ENCODE assay signal across 19 cellular contexts in the genomic region with DNA sequence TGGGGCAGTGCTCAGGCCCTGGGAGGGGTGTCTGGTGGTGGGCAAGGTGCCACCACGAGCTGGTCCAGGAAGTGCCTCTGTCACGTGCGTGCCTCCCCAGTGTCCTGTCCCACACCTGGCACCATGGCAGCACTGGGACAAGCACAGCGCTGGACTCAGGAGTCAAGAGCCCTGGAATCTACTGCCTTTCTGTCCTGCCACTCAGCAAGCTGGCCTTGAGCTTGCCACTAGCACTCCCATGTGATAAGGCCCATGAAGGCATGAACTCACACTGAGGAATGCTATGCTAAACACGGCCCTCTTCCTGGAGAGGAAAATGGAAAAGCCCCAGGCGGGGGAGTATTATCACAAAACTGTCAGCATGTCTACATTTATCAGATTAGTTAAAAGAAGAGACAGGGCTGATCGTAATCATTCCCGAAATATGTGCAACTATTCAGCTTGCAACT. TPM values are rescaled to one million over a fixed set of nuclear protein-coding genes. Genes with fewer than 3 reads are reported as not detected.
DNase-seq lines count a peak whose midpoint lies in the region; ATAC-seq, FAIRE-seq and TF ChIP-seq lines count a peak whose summit lies in the region.
"Had no signal": no experiment of that assay in that cellular context is flagged by ENCODE, and none has a peak within 500 bp of the region (broad histone marks: within the 10 kb centered on the region; RNA-seq: fewer than 3 reads in every experiment).

No MANE protein-coding gene starts in this region.

- H3K4me3 Mint-ChIP-seq in stimulated activated effector memory CD8-positive, alpha-beta T cell treated with anti-CD3 and anti-CD28 coated beads, Interleukin-12 subunit alpha, Interleukin-12 subunit beta, amount 100 ng/mL, for 72 hours, result no peak overlapping the region
- H3K4me3 Mint-ChIP-seq: CD4-positive, CD25-positive, alpha-beta regulatory T cell; immature natural killer cell had no signal

- no peaks in the 10 kb centered on the region for H3K9me1 ChIP-seq in K562 (ENCODE audit: control insufficient read depth, insufficient read depth, low read length)

- no peak overlapping the region for H2AFZ ChIP-seq in K562 (ENCODE audit: low read depth, low read length)
- H2AFZ ChIP-seq: PC-9 had no signal

- no peak overlapping the region for H3K27ac Mint-ChIP-seq in stimulated activated effector memory CD8-positive, alpha-beta T cell treated with anti-CD3 and anti-CD28 coated beads, Interleukin-12 subunit alpha, Interleukin-12 subunit beta, amount 100 ng/mL, for 72 hours
- H3K27ac Mint-ChIP-seq: CD4-positive, CD25-positive, alpha-beta regulatory T cell; immature natural killer cell had no signal

- 0% methylated on average over 8 of the region's 8 CpGs for WGBS in K562 (ENCODE audit: insufficient coverage, low coverage, missing lambda C conversion rate)

- no peak for FAIRE-seq in K562 (lab: Jason Lieb, UNC)
- FAIRE-seq: A204.1, GM12878 had no signal

- H4K20me1 ChIP-seq in K562 (replicated peaks; ENCODE audit: control insufficient read depth, insufficient read depth, low read length), result no peaks in the 10 kb centered on the region

- in situ Hi-C loops in K562 (cut with MboI), result no loop called here

- H3K4me1 ChIP-seq in K562 (replicated peaks in 1 of 2; ENCODE audit: control insufficient read depth in 2 of 2, insufficient read depth in 2 of 2, low read length in 2 of 2), result peaks cover 0 to 8% of the 10 kb centered on the region in 2 experiments; a peak in 3 of 5 replicates
- H3K4me1 ChIP-seq: breast epithelium had no signal

- POLR2A ChIA-PET in K562 (lab: Yijun Ruan, JAX), result interaction anchor here (0.6 to 0.8 kb wide), 2 partner anchors 91 to 194 kb away, joined by 3 read pairs; no protein-coding TSS in a partner anchor

- no peak overlapping the region for H3K4me3 ChIP-seq in K562
- H3K4me3 ChIP-seq: breast epithelium, gastroesophageal sphincter, GM12878, PC-9 had no signal

- no peak for ATAC-seq in K562
- peak; percentile 96 for ATAC-seq in left ventricle myocardium superior
- ATAC-seq in omental fat pad (ENCODE audit: low FRiP score), result peak; percentile 70
- no peak for ATAC-seq in GM21423 (IDR thresholded peaks at IDR 0.05; ENCODE audit: unreplicated experiment)
- ATAC-seq in stimulated activated effector memory CD8-positive, alpha-beta T cell treated with anti-CD3 and anti-CD28 coated beads, Interleukin-12 subunit alpha, Interleukin-12 subunit beta, amount 100 ng/mL, for 72 hours, result no peak
- ATAC-seq: gastroesophageal sphincter, GM12878 had no signal

- H3K79me2 ChIP-seq in K562 (ENCODE audit: control insufficient read depth, insufficient read depth, low read length), result no peaks in the 10 kb centered on the region

- TF ChIP-seq CTCF in K562 (IDR thresholded peaks at IDR 0.05 in 2 of 3, conservative IDR thresholded peaks at IDR 0.05 in 1 of 3; ENCODE audit: insufficient read depth in 2 of 3, low read depth in 1 of 3, low read length in 3 of 3) (no peak), omental fat pad (IDR thresholded peaks at IDR 0.05) (no peak)

- intact Hi-C loops in K562 (cut with micrococcal nuclease), result no loop called here
- intact Hi-C loops in left ventricle myocardium superior (cut with micrococcal nuclease), result no loop called here

- H3K4me2 ChIP-seq in K562 (ENCODE audit: insufficient read depth, low read length), result no peak overlapping the region
- H3K4me2 ChIP-seq: PC-9 had no signal

- H3K27ac ChIP-seq in K562 (ENCODE audit: extremely low read depth, low read depth, low read length), result no peak overlapping the region
- H3K27ac ChIP-seq: breast epithelium, PC-9, WERI-Rb-1 had no signal

- H3K36me3 Mint-ChIP-seq in stimulated activated effector memory CD8-positive, alpha-beta T cell treated with anti-CD3 and anti-CD28 coated beads, Interleukin-12 subunit alpha, Interleukin-12 subunit beta, amount 100 ng/mL, for 72 hours, result no peaks in the 10 kb centered on the region
- H3K36me3 Mint-ChIP-seq: CD4-positive, CD25-positive, alpha-beta regulatory T cell; immature natural killer cell had no signal

- BruUV-seq in K562 (replicated peaks; lab: Mats Ljungman, UMichigan), result no TSS peak

- no peak for TF ChIP-seq RAD21 in K562 (CRISPR knock-in tag; conservative IDR thresholded peaks at IDR 0.05 in 1 of 2, IDR thresholded peaks at IDR 0.05 in 1 of 2)

- TF ChIP-seq EP300 in K562 (IDR thresholded peaks at IDR 0.05; ENCODE audit: low read length), result no peak

- DNase-seq in EH (ENCODE audit: low read depth) (peak; percentile 18), K562 (ENCODE audit: extremely low read depth in 1 of 4, low spot score in 3 of 4) (no peak), left ventricle myocardium superior (peak; percentile 84), omental fat pad (ENCODE audit: low spot score) (no peak), SK-N-DZ (ENCODE audit: low spot score) (no peak)
- no peak for DNase-seq in activated CD4-positive, alpha-beta T cell treated with anti-CD3 and anti-CD28 coated beads for 4 hours
- DNase-seq in stimulated activated effector memory CD8-positive, alpha-beta T cell treated with anti-CD3 and anti-CD28 coated beads, Interleukin-12 subunit alpha, Interleukin-12 subunit beta, amount 100 ng/mL, for 72 hours (ENCODE audit: low spot score in 2 of 2), result no peak
- DNase-seq: activated gamma-delta T cell treated with Interleukin-2 at 50 U/mL for 16 hours; CD4-positive, CD25-positive, alpha-beta regulatory T cell; immature natural killer cell; NCI-H1105; PC-9; T-helper 1 cell; WERI-Rb-1 had no signal

- H3K4me1 Mint-ChIP-seq in stimulated activated effector memory CD8-positive, alpha-beta T cell treated with anti-CD3 and anti-CD28 coated beads, Interleukin-12 subunit alpha, Interleukin-12 subunit beta, amount 100 ng/mL, for 72 hours, result no peaks in the 10 kb centered on the region
- H3K4me1 Mint-ChIP-seq: CD4-positive, CD25-positive, alpha-beta regulatory T cell; immature natural killer cell had no signal

- H3K27me3 ChIP-seq in K562 (ENCODE audit: control insufficient read depth in 2 of 2, insufficient read depth in 2 of 2, low read length in 2 of 2), result peaks cover 33 to 79% of the 10 kb centered on the region in 2 experiments

- H3K9me3 Mint-ChIP-seq in stimulated activated effector memory CD8-positive, alpha-beta T cell treated with anti-CD3 and anti-CD28 coated beads, Interleukin-12 subunit alpha, Interleukin-12 subunit beta, amount 100 ng/mL, for 72 hours, result no peaks in the 10 kb centered on the region
- H3K9me3 Mint-ChIP-seq: immature natural killer cell had no signal

- 0 out of 4 replicates have a peak overlapping the region, but pooled peaks of 1 of the 2 experiments have one; percentile 29 for H3K9ac ChIP-seq in K562 (ENCODE audit: insufficient read depth in 1 of 2, low read depth in 2 of 2, low read length in 2 of 2)

- no peaks in the 10 kb centered on the region for H3K36me3 ChIP-seq in K562 (ENCODE audit: control insufficient read depth, insufficient read depth, low read length)
- H3K36me3 ChIP-seq: breast epithelium, gastroesophageal sphincter, WERI-Rb-1 had no signal

- CTCF ChIA-PET in K562 (lab: Yijun Ruan, JAX; ENCODE audit: low intra/inter-chr PET ratio), result no interaction called here

- no peaks in the 10 kb centered on the region for H3K9me3 ChIP-seq in K562 (replicated peaks; ENCODE audit: control insufficient read depth, insufficient read depth, low read depth, low read length)
- H3K9me3 ChIP-seq: breast epithelium, gastroesophageal sphincter had no signal

- TF ChIP-seq POLR2A in K562 (conservative IDR thresholded peaks at IDR 0.05), result no peak

TF ChIP-seq in K562, 482 proteins besides CTCF, POLR2A, EP300 and RAD21 (continues in another document):
- no peak for TF ChIP-seq EGR1 (conservative IDR thresholded peaks at IDR 0.05)
- TF ChIP-seq FOXJ2 (tag; IDR thresholded peaks at IDR 0.05), result no peak
- no peak for TF ChIP-seq ZNF41 (CRISPR knock-in tag; conservative IDR thresholded peaks at IDR 0.05)
- no peak for TF ChIP-seq PCBP1 (IDR thresholded peaks at IDR 0.05; ENCODE audit: low read depth, low read length, poor library complexity, severe bottlenecking)
- TF ChIP-seq, protein P1, sequence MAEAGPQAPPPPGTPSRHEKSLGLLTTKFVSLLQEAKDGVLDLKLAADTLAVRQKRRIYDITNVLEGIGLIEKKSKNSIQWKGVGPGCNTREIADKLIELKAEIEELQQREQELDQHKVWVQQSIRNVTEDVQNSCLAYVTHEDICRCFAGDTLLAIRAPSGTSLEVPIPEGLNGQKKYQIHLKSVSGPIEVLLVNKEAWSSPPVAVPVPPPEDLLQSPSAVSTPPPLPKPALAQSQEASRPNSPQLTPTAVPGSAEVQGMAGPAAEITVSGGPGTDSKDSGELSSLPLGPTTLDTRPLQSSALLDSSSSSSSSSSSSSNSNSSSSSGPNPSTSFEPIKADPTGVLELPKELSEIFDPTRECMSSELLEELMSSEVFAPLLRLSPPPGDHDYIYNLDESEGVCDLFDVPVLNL (CRISPR knock-in tag; IDR thresholded peaks at IDR 0.05; ENCODE audit: low read depth), result no peak
- TF ChIP-seq ZZZ3 (IDR thresholded peaks at IDR 0.05), result no peak
- TF ChIP-seq POLR2AphosphoS5 (IDR thresholded peaks at IDR 0.05; ENCODE audit: control insufficient read depth, insufficient read depth, low read depth, low read length), result no peak
- no peak for TF ChIP-seq FOXA1 (IDR thresholded peaks at IDR 0.05; ENCODE audit: borderline replicate concordance)
- TF ChIP-seq TEAD1 (CRISPR knock-in tag; IDR thresholded peaks at IDR 0.05), result peak in 1 of 2 experiments; percentile 71; a peak in 1 of 4 replicates

RNA-seq across cellular contexts. Expression of gene SLC35C1, which starts 50.7 kb away (rescaled TPM):
- 4.6 and 15.0 TPM in 2 replicates for total RNA-seq in K562 (2011; cell fraction: chromatin; rRNA removed; ENCODE audit: low replicate concordance)
- 15.7 and 22.2 TPM in 2 replicates for total RNA-seq in K562 (2011; cell fraction: nucleolus; rRNA removed)
- 13.6 and 16.2 TPM in 2 replicates for total RNA-seq in K562 (2011; cell fraction: nucleoplasm; rRNA removed)
- total RNA-seq in K562 (2014; rRNA removed) (3.6 and 5.4 TPM in 2 replicates), K562 (2014; rRNA removed; fragmentation: Illumina TruSeq; extraction: Trizol) (0.96 and 1.5 TPM in 2 replicates), K562 (2015; rRNA removed; fragmentation: Illumina TruSeq; extraction: Trizol) (2.4 and 3.0 TPM in 2 replicates), K562 (2021) (13.1 and 14.9 TPM in 2 replicates), left ventricle myocardium superior (5.1 TPM), omental fat pad (100 to 1,000 TPM in 1 of 4 donors, 10 to 100 TPM in 3; 18.6 to 103 (median 73.0) TPM)
- polyA plus RNA-seq in K562 (2011; rRNA removed) (1.3 and 2.6 TPM in 2 replicates), K562 (2014; fragmentation: Illumina TruSeq; extraction: Trizol) (7.4 and 9.7 TPM in 2 replicates), K562 (2014; fragmentation: Nextera tagmentation; extraction: Ambion mirVana) (under 1 TPM; 0.65 to 0.98 TPM), K562 (2014; rRNA removed) (4.2 and 4.4 TPM in 2 replicates)
- polyA plus RNA-seq in K562 (2011; cell fraction: cytosol; rRNA removed), result 2.8 and 7.0 TPM in 2 replicates
- polyA plus RNA-seq in K562 (2011; cell fraction: nucleus; rRNA removed), result 2.6 and 5.4 TPM in 2 replicates
- polyA plus RNA-seq in K562 (2012), result 9.2 and 10.4 TPM in 2 replicates
- polyA minus RNA-seq in K562 (2011; rRNA and poly(A)+ RNA removed), result 2.1 and 2.5 TPM in 2 replicates
- 13.7 and 13.8 TPM in 2 replicates for polyA minus RNA-seq in K562 (2011; cell fraction: cytosol; rRNA and poly(A)+ RNA removed)
- 4.8 and 4.9 TPM in 2 replicates for polyA minus RNA-seq in K562 (2011; cell fraction: nucleus; rRNA and poly(A)+ RNA removed)
- 2.1 and 2.7 TPM in 2 replicates for polyA plus RNA-seq in SK-N-DZ (2014; cell fraction: cytosol; rRNA removed)
- 1.1 and 2.1 TPM in 2 replicates for polyA plus RNA-seq in SK-N-DZ (2014; cell fraction: nucleus; rRNA removed)

Comparison
In these comparisons a context has a peak if more than half of its experiments do, and no peak if none do; other contexts are left out.
1. DNase-seq: peak in EH (single experiment) and left ventricle myocardium superior (single experiment); none in K562 (0 of 4), omental fat pad (single experiment), SK-N-DZ (single experiment), activated CD4-positive, alpha-beta T cell treated with anti-CD3 and anti-CD28 coated beads for 4 hours (0 of 2) and stimulated activated effector memory CD8-positive, alpha-beta T cell treated with anti-CD3 and anti-CD28 coated beads, Interleukin-12 subunit alpha, Interleukin-12 subunit beta, amount 100 ng/mL, for 72 hours (0 of 2).
2. ATAC-seq: peak in left ventricle myocardium superior (single experiment) and omental fat pad (single experiment); none in K562 (single experiment), GM21423 (single experiment) and stimulated activated effector memory CD8-positive, alpha-beta T cell treated with anti-CD3 and anti-CD28 coated beads, Interleukin-12 subunit alpha, Interleukin-12 subunit beta, amount 100 ng/mL, for 72 hours (single experiment).